ENCODE assay signal across 18 cellular contexts in genomic region chr7:3957735-3958491, GRCh38.
DNase-seq lines count a peak whose midpoint lies in the region; ATAC-seq and TF ChIP-seq lines count a peak whose summit lies in the region.
"Had no signal": no experiment of that assay in that cellular context is flagged by ENCODE, and none has a peak within 500 bp of the region (broad histone marks: within the 10 kb centered on the region; RNA-seq: fewer than 3 reads in every experiment).

No MANE protein-coding gene starts in this region.

- H3K27ac ChIP-seq in left lung (no peak overlapping the region), coronary artery (no peak overlapping the region)
- H3K27ac ChIP-seq: right lobe of liver, RWPE1, thoracic aorta had no signal

- H3K4me1 ChIP-seq in left lung = no peaks in the 10 kb centered on the region
- H3K4me1 ChIP-seq: right lobe of liver had no signal

- TF ChIP-seq CTCF in left lung (IDR thresholded peaks at IDR 0.05) = no peak
- TF ChIP-seq CTCF in coronary artery (IDR thresholded peaks at IDR 0.05) = no peak

- H3K9me3 ChIP-seq in left lung = peaks cover 0 to 6% of the 10 kb centered on the region in 2 donors
- H3K9me3 ChIP-seq: right lobe of liver, thoracic aorta had no signal

- no peaks in the 10 kb centered on the region for H3K36me3 ChIP-seq in left lung
- H3K36me3 ChIP-seq: right lobe of liver had no signal

- no peaks in the 10 kb centered on the region for H3K27me3 ChIP-seq in left lung
- H3K27me3 ChIP-seq: right lobe of liver had no signal

- intact Hi-C loops in left lung (cut with DNase I) = no loop called here

- H3K4me3 ChIP-seq in left lung (no peak overlapping the region), coronary artery (no peak overlapping the region)
- H3K4me3 ChIP-seq: right lobe of liver, thoracic aorta had no signal

- DNase-seq in left lung = no peak
- no peak for DNase-seq in coronary artery (ENCODE audit: low spot score)
- DNase-seq in GM19240 (ENCODE audit: insufficient read length, low spot score) = no peak
- DNase-seq in activated CD4-positive, alpha-beta T cell treated with anti-CD3 and anti-CD28 coated beads for 48 hours = no peak
- DNase-seq in DMS114 treated with DMSO at 0.1 percent for 48 hours (lab: John Stamatoyannopoulos, UW; ENCODE audit: unreplicated experiment) = no peak
- DNase-seq: activated effector memory CD4-positive, alpha-beta T cell treated with Interleukin-2 at 50 U/mL for 16 hours; amygdala; DMS 273 treated with DMSO at 0.1 percent for 48 hours; immature natural killer cell; NCI-H82; right lobe of liver; T-helper 17 cell had no signal

- ATAC-seq in GM18858 (IDR thresholded peaks at IDR 0.05; ENCODE audit: unreplicated experiment) (peak; percentile 41), GM21529 (IDR thresholded peaks at IDR 0.05; ENCODE audit: unreplicated experiment) (peak; percentile 40), HG03280 (IDR thresholded peaks at IDR 0.05; ENCODE audit: unreplicated experiment) (peak; percentile 36), left lung (peak; percentile 43)
- ATAC-seq: right lobe of liver, T-helper 17 cell, WTC11 had no signal
